In the genomic region with DNA sequence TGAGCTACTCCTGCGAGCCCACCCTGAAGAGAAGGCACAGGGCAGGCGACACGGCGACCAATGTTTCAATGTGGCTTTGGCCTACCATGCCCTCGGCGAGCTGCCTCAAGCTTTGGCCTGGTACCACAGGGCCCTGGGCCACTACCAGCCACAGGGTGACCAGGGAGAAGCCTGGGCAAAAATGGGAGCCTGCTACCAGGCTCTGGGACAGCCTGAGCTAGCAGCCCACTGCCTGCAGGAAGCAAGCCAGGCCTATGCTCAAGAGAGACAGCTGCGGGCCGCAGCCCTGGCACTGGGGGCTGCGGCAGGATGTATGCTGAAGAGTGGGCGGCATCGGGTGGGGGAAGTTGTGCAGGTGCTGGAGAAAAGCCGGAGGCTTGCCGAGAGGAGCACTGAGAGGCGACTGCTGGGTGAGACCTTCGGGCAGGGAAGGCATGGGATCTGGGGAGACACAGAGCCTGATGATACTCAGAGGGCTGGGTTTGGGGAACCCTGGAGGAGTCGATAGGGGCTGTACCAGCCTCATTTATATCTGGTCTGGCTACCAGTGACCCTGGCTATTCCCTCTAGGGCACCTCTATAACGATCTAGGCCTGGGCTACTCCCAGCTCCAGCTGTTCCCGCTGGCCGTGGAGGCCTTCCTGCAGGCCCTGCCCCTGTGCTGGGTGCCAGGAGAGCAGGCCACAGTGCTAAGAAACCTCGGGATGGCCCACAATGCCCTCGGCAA, we compare ENCODE assay signal across 15 cellular contexts. TPM values are rescaled to one million over a fixed set of nuclear protein-coding genes. Genes with fewer than 3 reads are reported as not detected.
A peak's percentile ranks its signal among the peaks of the same experiment; 100 is the strongest.
DNase-seq lines count a peak whose midpoint lies in the region; ATAC-seq and TF ChIP-seq lines count a peak whose summit lies in the region.
"Had no signal": no experiment of that assay in that cellular context is flagged by ENCODE, and none has a peak within 500 bp of the region (broad histone marks: within the 10 kb centered on the region; RNA-seq: fewer than 3 reads in every experiment).

No MANE protein-coding gene starts in this region.

- TF ChIP-seq EP300 in gastroesophageal sphincter (IDR thresholded peaks at IDR 0.05), result no peak

- no peaks in the 10 kb centered on the region for H3K9me3 ChIP-seq in gastroesophageal sphincter

- no peak for TF ChIP-seq CTCF in gastroesophageal sphincter (IDR thresholded peaks at IDR 0.05)

- TF ChIP-seq POLR2A in gastroesophageal sphincter (IDR thresholded peaks at IDR 0.05), result no peak

- H3K4me3 ChIP-seq in gastroesophageal sphincter, result no peak overlapping the region
- H3K4me3 ChIP-seq: K562 had no signal

- peaks cover 0 to 11% (median 0%) of the 10 kb centered on the region in 3 donors for H3K4me1 ChIP-seq in gastroesophageal sphincter

- ATAC-seq in HG03521 (IDR thresholded peaks at IDR 0.05; ENCODE audit: unreplicated experiment), result no peak
- no peak for ATAC-seq in GM19395 (IDR thresholded peaks at IDR 0.05; ENCODE audit: unreplicated experiment)
- ATAC-seq in gastroesophageal sphincter, result no peak
- ATAC-seq: K562 had no signal

- H3K27ac ChIP-seq in gastroesophageal sphincter, result no peak overlapping the region

- WGBS in gastroesophageal sphincter (ENCODE audit: low coverage in 1 of 2), 2 donors, result 80% methylated on average over 1 of the region's 21 CpGs; no CpG with 5 or more reads in 1 of the 2 donors

- no peaks in the 10 kb centered on the region for H3K27me3 ChIP-seq in gastroesophageal sphincter

- H3K36me3 ChIP-seq in gastroesophageal sphincter, result no peaks in the 10 kb centered on the region

- peak in 5 of 6 experiments; percentile 9 to 48 (median 45) for DNase-seq in stimulated activated naive CD4-positive, alpha-beta T cell (lab: John Stamatoyannopoulos, UW)
- no peak for DNase-seq in stimulated activated naive CD4-positive, alpha-beta T cell treated with Interleukin-2 at 50 U/mL for 16 hours (lab: John Stamatoyannopoulos, UW)
- DNase-seq in activated T-cell treated with anti-CD3 and anti-CD28 coated beads for 48 hours (ENCODE audit: low read depth), result peak; percentile 40
- peak; percentile 48 for DNase-seq in myocyte (ENCODE audit: low read depth)
- no peak for DNase-seq in DMS 273 treated with DMSO at 0.1 percent for 48 hours (lab: John Stamatoyannopoulos, UW)
- DNase-seq: AML-193, NCI-H526 had no signal

RNA-seq across cellular contexts. Expression of gene TTC24, which starts 2.3 kb away (rescaled TPM):
- total RNA-seq in myocyte (0.19 TPM in 1 of 2 replicates, not detected in the other), gastroesophageal sphincter (not detected)
- polyA plus RNA-seq in myocyte (2012), result 0.24 TPM
- total RNA-seq: fibroblast of lung, K562, kidney epithelial cell, renal cortical epithelial cell had no signal
- polyA plus RNA-seq: fibroblast of lung, K562 had no signal

RNA-seq across cellular contexts. Expression of gene IQGAP3, which starts 9.5 kb away (rescaled TPM):
- 0.24 and 0.52 TPM in 2 replicates for total RNA-seq in myocyte
- polyA plus RNA-seq in myocyte (2012), result 0.23 TPM
- total RNA-seq in gastroesophageal sphincter, result under 1 TPM in 3 of 4 donors, not detected in 1; 0.27 to 0.58 (median 0.42) TPM

RNA-seq across cellular contexts. Expression of gene NAXE, which starts 9.8 kb away (rescaled TPM):
- total RNA-seq in myocyte, result 51.9 and 55.3 TPM in 2 replicates
- 81.4 TPM for polyA plus RNA-seq in myocyte (2012)
- total RNA-seq in gastroesophageal sphincter, result 10 to 100 TPM; 65.1 to 93.6 (median 73.4) TPM

RNA-seq across cellular contexts. Expression of gene GPATCH4, which starts 19.5 kb away (rescaled TPM):
- 23.4 and 29.6 TPM in 2 replicates for total RNA-seq in myocyte
- polyA plus RNA-seq in myocyte (2012), result 26.1 TPM
- total RNA-seq in gastroesophageal sphincter, result 10 to 100 TPM; 18.4 to 37.2 (median 24.0) TPM

RNA-seq across cellular contexts. Expression of gene HAPLN2, which starts 37.4 kb away (rescaled TPM):
- total RNA-seq in myocyte (not detected in 2 replicates), gastroesophageal sphincter (1 to 10 TPM in 2 of 4 donors, under 1 TPM in 2; 0.13 to 3.0 (median 1.2) TPM)
- 0.14 TPM for polyA plus RNA-seq in myocyte (2012)
- total RNA-seq: fibroblast of lung; kidney epithelial cell; renal cortical epithelial cell; T-helper 2 cell treated with Interferon-gamma antibody and Interleukin-4, amounts not matched to agents 100 ng/mL and 5 ng/mL, for 36 hours had no signal
- polyA plus RNA-seq: fibroblast of lung had no signal

Comparison
In these comparisons a context has a peak if more than half of its experiments do, and no peak if none do; other contexts are left out.
1. DNase-seq: peak in stimulated activated naive CD4-positive, alpha-beta T cell (5 of 6), activated T-cell treated with anti-CD3 and anti-CD28 coated beads for 48 hours (single experiment) and myocyte (single experiment); none in stimulated activated naive CD4-positive, alpha-beta T cell treated with Interleukin-2 at 50 U/mL for 16 hours (single experiment) and DMS 273 treated with DMSO at 0.1 percent for 48 hours (single experiment).